ENCODE assay signal across 14 cellular contexts in the genomic region with DNA sequence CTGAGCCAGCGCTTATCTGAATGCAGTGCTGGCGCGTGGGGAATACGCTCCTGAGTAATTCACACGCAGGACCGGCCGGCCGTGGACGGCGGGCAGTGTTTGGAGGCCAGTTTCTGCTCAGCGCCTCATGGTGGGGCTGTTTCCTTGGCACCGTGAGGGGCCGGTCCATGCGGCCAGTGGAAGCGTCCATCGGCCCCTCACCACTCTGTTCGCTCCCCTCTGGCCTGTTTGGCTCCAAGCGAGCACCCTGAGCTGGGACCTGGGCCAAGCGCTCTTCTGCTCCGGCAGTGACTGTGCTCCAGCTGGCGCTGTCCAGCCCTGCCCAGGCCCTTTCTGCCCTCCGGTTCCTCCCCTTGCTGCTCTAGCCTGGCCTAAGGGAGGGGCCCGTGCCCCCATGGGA. TPM values are rescaled to one million over a fixed set of nuclear protein-coding genes. Genes with fewer than 3 reads are reported as not detected.
DNase-seq lines count a peak whose midpoint lies in the region; ATAC-seq, FAIRE-seq and TF ChIP-seq lines count a peak whose summit lies in the region.
"Had no signal": no experiment of that assay in that cellular context is flagged by ENCODE, and none has a peak within 500 bp of the region (broad histone marks: within the 10 kb centered on the region; RNA-seq: fewer than 3 reads in every experiment).

No MANE protein-coding gene starts in this region.

- peaks cover 0 to 45% (median 18%) of the 10 kb centered on the region in 11 experiments; a peak in 18 of 22 replicates for H3K27me3 ChIP-seq in BLaER1 treated with 17β-estradiol and CSF1 and Interleukin-3, amounts not matched to agents 10 nM and 100 nM
- H3K27me3 ChIP-seq in neural progenitor cell = peaks cover 9% of the 10 kb centered on the region
- no peaks in the 10 kb centered on the region for H3K27me3 ChIP-seq in aorta (ENCODE audit: control insufficient read depth in 1 of 2, insufficient read depth in 2 of 2, low read length in 1 of 2)

- no peak overlapping the region; a peak in 1 of 22 replicates for H3K9ac ChIP-seq in BLaER1 treated with 17β-estradiol and CSF1 and Interleukin-3, amounts not matched to agents 10 nM and 100 nM
- H3K9ac ChIP-seq in neural progenitor cell = no peak overlapping the region

- no peak overlapping the region for H3K4me3 Mint-ChIP-seq in neural progenitor cell

- peaks cover 2% of the 10 kb centered on the region for H3K9me3 Mint-ChIP-seq in neural progenitor cell

- no peak for TF ChIP-seq CTCF in RWPE1 (conservative IDR thresholded peaks at IDR 0.05; ENCODE audit: low read depth)
- TF ChIP-seq CTCF in neural progenitor cell (IDR thresholded peaks at IDR 0.05) = peak; percentile 34

- no peak for TF ChIP-seq POLR2A in H54 (IDR thresholded peaks at IDR 0.05; ENCODE audit: low read depth, low read length)

- H3K4me1 ChIP-seq in BLaER1 treated with 17β-estradiol and CSF1 and Interleukin-3, amounts not matched to agents 10 nM and 100 nM = peaks cover 25 to 81% (median 76%) of the 10 kb centered on the region in 10 experiments
- H3K4me1 ChIP-seq in neural progenitor cell (no peaks in the 10 kb centered on the region), aorta (ENCODE audit: control insufficient read depth in 1 of 2, insufficient read depth in 2 of 2, low read length in 2 of 2) (no peaks in the 10 kb centered on the region)

- CTCF ChIA-PET in RWPE1 (lab: Yijun Ruan, JAX) = no interaction called here

- H3K36me3 ChIP-seq in BLaER1 treated with 17β-estradiol and CSF1 and Interleukin-3, amounts not matched to agents 10 nM and 100 nM = no peaks in the 10 kb centered on the region
- H3K36me3 ChIP-seq in neural progenitor cell = no peaks in the 10 kb centered on the region
- no peaks in the 10 kb centered on the region for H3K36me3 ChIP-seq in aorta (ENCODE audit: control insufficient read depth in 1 of 2, insufficient read depth in 2 of 2, low read length in 1 of 2)
- H3K36me3 ChIP-seq: left lung, suprapubic skin had no signal

- no peaks in the 10 kb centered on the region for H3K9me3 ChIP-seq in BLaER1 treated with 17β-estradiol and CSF1 and Interleukin-3, amounts not matched to agents 10 nM and 100 nM (replicated peaks in 1 of 11)
- H3K9me3 ChIP-seq in neural progenitor cell (ENCODE audit: low read depth) = no peaks in the 10 kb centered on the region
- H3K9me3 ChIP-seq in aorta (ENCODE audit: control insufficient read depth, low read length) = no peaks in the 10 kb centered on the region
- H3K9me3 ChIP-seq: left lung, suprapubic skin had no signal

- no peak overlapping the region for H3K27ac ChIP-seq in BLaER1 treated with 17β-estradiol and CSF1 and Interleukin-3, amounts not matched to agents 10 nM and 100 nM
- H3K27ac ChIP-seq in RWPE1 (peak overlapping the region; percentile 53), neural progenitor cell (no peak overlapping the region), aorta (ENCODE audit: low read depth in 1 of 2, low read length in 2 of 2) (no peak overlapping the region)
- H3K27ac ChIP-seq: left lung, suprapubic skin had no signal

- peaks cover 0 to 78% (median 10%) of the 10 kb centered on the region in 11 experiments; a peak in 13 of 22 replicates for H4K20me1 ChIP-seq in BLaER1 treated with 17β-estradiol and CSF1 and Interleukin-3, amounts not matched to agents 10 nM and 100 nM
- peaks cover 4% of the 10 kb centered on the region for H4K20me1 ChIP-seq in neural progenitor cell (ENCODE audit: low read depth)

- WGBS in aorta, 2 donors = 35 to 42% methylated on average over 23 of the region's 23 CpGs

- H3K4me1 Mint-ChIP-seq in neural progenitor cell = peaks cover 22% of the 10 kb centered on the region

- DNase-seq in RWPE1 (ENCODE audit: low spot score) (no peak), fibroblast of peridontal ligament (ENCODE audit: extremely low read depth) (peak; percentile 5), neural progenitor cell (ENCODE audit: low spot score) (peak; percentile 57), NCI-H446 treated with DMSO at 0.1 percent for 48 hours (lab: John Stamatoyannopoulos, UW) (no peak), aorta (no peak), H54 (ENCODE audit: insufficient read length, low spot score) (no peak)
- DNase-seq: activated CD4-positive, alpha-beta T cell treated with anti-CD3 and anti-CD28 coated beads, Interleukin-2, amount 50 U/mL, for 48 hours; central memory CD4-positive, alpha-beta T cell; DMS153; left lung; stimulated activated CD4-positive, alpha-beta T cell treated with anti-CD3 and anti-CD28 coated beads, Interleukin-15, amount 100 ng/mL, for 24 hours had no signal

- FAIRE-seq in H54 (lab: Jason Lieb, UNC) = no peak

- H3K79me2 ChIP-seq in neural progenitor cell (ENCODE audit: low read depth) = no peaks in the 10 kb centered on the region

- no peak overlapping the region for H2AFZ ChIP-seq in neural progenitor cell (replicated peaks)

- H3K36me3 Mint-ChIP-seq in neural progenitor cell = no peaks in the 10 kb centered on the region

- intact Hi-C loops in aorta (cut with DNase I) = no loop called here

- ATAC-seq in GM21737 (IDR thresholded peaks at IDR 0.05; ENCODE audit: unreplicated experiment) (no peak), aorta (ENCODE audit: low FRiP score) (no peak)
- ATAC-seq: left lung had no signal

- H3K4me3 ChIP-seq in BLaER1 treated with 17β-estradiol and CSF1 and Interleukin-3, amounts not matched to agents 10 nM and 100 nM = no peak overlapping the region
- no peak overlapping the region for H3K4me3 ChIP-seq in neural progenitor cell
- no peak overlapping the region for H3K4me3 ChIP-seq in aorta (ENCODE audit: low read length in 2 of 2)
- H3K4me3 ChIP-seq: left lung, suprapubic skin had no signal

- H3K27me3 Mint-ChIP-seq in neural progenitor cell (ENCODE audit: insufficient read depth, low read depth) = peaks cover 15% of the 10 kb centered on the region

- H3K4me2 ChIP-seq in BLaER1 treated with 17β-estradiol and CSF1 and Interleukin-3, amounts not matched to agents 10 nM and 100 nM = peak overlapping the region in 8 of 11 experiments; percentile 22 to 71 (median 48); a peak in 15 of 22 replicates
- no peak overlapping the region for H3K4me2 ChIP-seq in neural progenitor cell

- POLR2A ChIA-PET in RWPE1 (lab: Yijun Ruan, JAX; ENCODE audit: low non-redundant PET) = no interaction called here

- no peaks in the 10 kb centered on the region for H3F3A ChIP-seq in neural progenitor cell (ENCODE audit: low read depth)

- no peak overlapping the region for H3K27ac Mint-ChIP-seq in neural progenitor cell

RNA-seq across cellular contexts. Expression of gene PLCH2, which starts 16.3 kb away (rescaled TPM):
- total RNA-seq in neural progenitor cell (ENCODE audit: low replicate concordance) (0.54 and 2.0 TPM in 2 replicates), aorta (1 to 10 TPM in 1 of 2 donors, under 1 TPM in 1; 0.71 to 1.6 TPM)
- polyA plus RNA-seq in aorta = not detected

RNA-seq across cellular contexts. Expression of gene PEX10, which starts 47.4 kb away (rescaled TPM):
- total RNA-seq in neural progenitor cell (ENCODE audit: low replicate concordance) = 15.1 and 39.3 TPM in 2 replicates
- 10 to 100 TPM in 1 of 2 donors, 1 to 10 TPM in 1; 9.8 to 13.1 TPM for total RNA-seq in aorta
- 10 to 100 TPM in 1 of 2 donors, 1 to 10 TPM in 1; 4.0 to 15.3 TPM for polyA plus RNA-seq in aorta

Comparison
In these comparisons a context has a peak if more than half of its experiments do, and no peak if none do; other contexts are left out.
1. DNase-seq: peak in fibroblast of peridontal ligament (single experiment) and neural progenitor cell (single experiment); none in RWPE1 (single experiment), NCI-H446 treated with DMSO at 0.1 percent for 48 hours (single experiment), aorta (0 of 2) and H54 (single experiment).